In genomic region chr1:27960762-27961645, GRCh38 we compare ENCODE assay signal across 8 cellular contexts. TPM values are rescaled to one million over a fixed set of nuclear protein-coding genes. Genes with fewer than 3 reads are reported as not detected.
DNase-seq lines count a peak whose midpoint lies in the region; ATAC-seq lines count a peak whose summit lies in the region.

No MANE protein-coding gene starts in this region.

- peak overlapping the region; percentile 83; the same call in 1 of the 2 replicates for H3K9ac ChIP-seq in HUES64 (ENCODE audit: low read depth, low read length)

- H3K27ac ChIP-seq in ACC112 (ENCODE audit: low read depth, low read length) (peak overlapping the region; percentile 39), HUES64 (ENCODE audit: low read depth, low read length) (no peak overlapping the region), cingulate gyrus (ENCODE audit: low read depth, low read length) (peak overlapping the region; percentile 82)

- H3K27me3 ChIP-seq in ACC112 (ENCODE audit: insufficient read depth, low read length) (no peaks in the 10 kb centered on the region), HUES64 (ENCODE audit: insufficient read depth, low read length) (no peaks in the 10 kb centered on the region)

- H3K4me3 ChIP-seq in ACC112 (ENCODE audit: low read depth, low read length): peak overlapping the region; percentile 81
- peak overlapping the region; percentile 72 for H3K4me3 ChIP-seq in HUES64 (ENCODE audit: low read length)

- 85% methylated on average over 13 of the region's 13 CpGs for WGBS in HUES64

- H3K9me3 ChIP-seq in HUES64 (ENCODE audit: insufficient read depth, low read depth, low read length): no peaks in the 10 kb centered on the region

- ATAC-seq in HG03342 (IDR thresholded peaks at IDR 0.05; ENCODE audit: unreplicated experiment): no peak
- ATAC-seq in GM18909 (IDR thresholded peaks at IDR 0.05; ENCODE audit: poor library complexity, unreplicated experiment): no peak
- no peak for ATAC-seq in HG02981 (IDR thresholded peaks at IDR 0.05; ENCODE audit: unreplicated experiment)

- peak; percentile 42 for DNase-seq in myocyte (ENCODE audit: low read depth)
- no peak for DNase-seq in GM19238 (ENCODE audit: insufficient read length, low spot score)

- H3K4me1 ChIP-seq in ACC112 (ENCODE audit: control insufficient read depth, insufficient read depth, low read length, unreplicated experiment) (peaks cover 16% of the 10 kb centered on the region), HUES64 (ENCODE audit: insufficient read depth, low read length) (peaks cover 6% of the 10 kb centered on the region)

- H2AFZ ChIP-seq in ACC112 (ENCODE audit: low read length, unreplicated experiment): no peak overlapping the region

- H3K36me3 ChIP-seq in ACC112 (ENCODE audit: insufficient read depth, low read length) (no peaks in the 10 kb centered on the region), HUES64 (ENCODE audit: insufficient read depth, low read length) (peaks cover 31% of the 10 kb centered on the region)

- H3K79me2 ChIP-seq in ACC112 (ENCODE audit: control insufficient read depth, insufficient read depth, low read length, unreplicated experiment): no peaks in the 10 kb centered on the region

RNA-seq across cellular contexts. Expression of gene XKR8, which starts 1.2 kb away (rescaled TPM):
- 10.3 TPM for polyA plus RNA-seq in HUES64 (2013, experiment 1 of 2)
- 10.6 TPM for polyA plus RNA-seq in HUES64 (2013, experiment 2 of 2)
- total RNA-seq in myocyte: 5.1 and 6.6 TPM in 2 replicates
- polyA plus RNA-seq in myocyte (2012): 3.4 TPM

RNA-seq across cellular contexts. Expression of gene SMPDL3B, which starts 26.2 kb away (rescaled TPM):
- 35.9 TPM for polyA plus RNA-seq in HUES64 (2013, experiment 1 of 2)
- 26.2 TPM for polyA plus RNA-seq in HUES64 (2013, experiment 2 of 2)
- not detected in 2 replicates for total RNA-seq in myocyte
- polyA plus RNA-seq in myocyte (2012): not detected

RNA-seq across cellular contexts. Expression of gene RPA2, which starts 46.6 kb away (rescaled TPM):
- polyA plus RNA-seq in HUES64 (2013, experiment 1 of 2): 72.0 TPM
- polyA plus RNA-seq in HUES64 (2013, experiment 2 of 2): 66.1 TPM
- total RNA-seq in myocyte: 94.5 and 150 TPM in 2 replicates
- 77.8 TPM for polyA plus RNA-seq in myocyte (2012)
